In the genomic region with DNA sequence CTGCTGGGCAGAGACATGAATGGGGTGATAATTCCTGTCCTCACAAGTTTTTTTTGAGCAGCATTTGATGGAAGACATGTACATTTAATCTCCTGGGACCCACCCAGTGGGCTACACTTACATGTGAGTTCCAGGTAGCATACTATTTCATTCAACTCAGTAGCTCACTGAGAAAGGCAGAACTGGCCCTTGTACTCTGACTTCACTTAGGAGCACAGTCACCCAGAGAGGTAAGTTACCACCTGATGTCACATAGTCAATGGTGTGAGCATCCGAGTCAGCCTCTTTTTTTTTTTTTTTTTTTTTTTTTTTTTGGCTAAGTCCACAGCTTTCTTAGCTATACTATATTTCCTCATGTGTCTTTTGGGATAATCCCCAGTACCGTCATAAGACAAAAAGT, we compare ENCODE assay signal across 36 cellular contexts.
"Had no signal": no experiment of that assay in that cellular context is flagged by ENCODE, and none has a peak within 500 bp of the region (broad histone marks: within the 10 kb centered on the region; RNA-seq: fewer than 3 reads in every experiment).

No MANE protein-coding gene starts in this region.

- H3K9me3 Mint-ChIP-seq: activated B cell treated with CpG ODN at 0.5 μM for 24 hours; activated CD4-positive, alpha-beta memory T cell treated with anti-CD3 and anti-CD28 coated beads for 36 hours; activated CD8-positive, alpha-beta T cell treated with anti-CD3 and anti-CD28 coated beads for 36 hours; activated naive CD4-positive, alpha-beta T cell treated with anti-CD3 and anti-CD28 coated beads for 36 hours; activated naive CD4-positive, alpha-beta T cell treated with anti-CD3 and anti-CD28 coated beads, Interleukin-2, amount 50 U/mL, for 72 hours; activated naive CD8-positive, alpha-beta T cell treated with anti-CD3 and anti-CD28 coated beads for 36 hours; activated T-cell treated with anti-CD3 and anti-CD28 coated beads, Interleukin-2, amount 50 U/mL, for 4 hours; activated T-helper 17 cell treated with anti-CD3 and anti-CD28 coated beads, Interleukin-2, amount 50 U/mL, for 72 hours; central memory CD8-positive, alpha-beta T cell; T-helper 1 cell treated with Interleukin-12 subunit alpha and Interleukin-12 subunit beta and Interleukin-4 antibody, amounts not matched to agents 30 μg/mL and 1 μg/mL, for 36 hours; T-helper 2 cell treated with Interferon-gamma antibody and Interleukin-4, amounts not matched to agents 5 μg/mL and 100 μg/mL, for 36 hours had no signal

- H3K36me3 Mint-ChIP-seq: activated CD4-positive, alpha-beta memory T cell treated with anti-CD3 and anti-CD28 coated beads for 36 hours; activated naive CD4-positive, alpha-beta T cell treated with anti-CD3 and anti-CD28 coated beads, Interleukin-2, amount 50 U/mL, for 72 hours; activated naive CD8-positive, alpha-beta T cell treated with anti-CD3 and anti-CD28 coated beads for 36 hours had no signal

- DNase-seq: activated B cell treated with CpG ODN at 0.5 μM for 24 hours; activated CD4-positive, alpha-beta memory T cell treated with anti-CD3 and anti-CD28 coated beads for 36 hours; activated CD4-positive, alpha-beta T cell treated with anti-CD3 and anti-CD28 coated beads for 4 hours; activated CD4-positive, alpha-beta T cell treated with anti-CD3 and anti-CD28 coated beads, Interleukin-2, amount 10 ng/mL, durations not matched to agents 24 days and 14 days; activated CD4-positive, alpha-beta T cell treated with anti-CD3 and anti-CD28 coated beads, Interleukin-2, amount 50 U/mL, for 1 hour; activated CD4-positive, alpha-beta T cell treated with anti-CD3 and anti-CD28 coated beads, Interleukin-2, amount 50 U/mL, for 4 hours; activated CD4-positive, CD25-positive, alpha-beta regulatory T cell treated with anti-CD3 and anti-CD28 coated beads, Interleukin-2, amount 50 U/mL, for 72 hours; activated CD8-positive, alpha-beta memory T cell treated with anti-CD3 and anti-CD28 coated beads, Interleukin-2, amount 50 U/mL, for 4 hours; activated CD8-positive, alpha-beta T cell treated with anti-CD3 and anti-CD28 coated beads for 36 hours; activated effector memory CD4-positive, alpha-beta T cell treated with anti-CD3 and anti-CD28 coated beads, Interleukin-2, amount 50 U/mL, for 16 hours; activated gamma-delta T cell treated with Interleukin-2 at 50 U/mL for 16 hours; activated naive CD4-positive, alpha-beta T cell; activated naive CD4-positive, alpha-beta T cell treated with anti-CD3 and anti-CD28 coated beads for 36 hours; activated naive CD4-positive, alpha-beta T cell treated with anti-CD3 and anti-CD28 coated beads, Interleukin-2, amount 50 U/mL, for 16 hours; activated naive CD8-positive, alpha-beta T cell treated with anti-CD3 and anti-CD28 coated beads for 36 hours; activated T-cell treated with anti-CD3 and anti-CD28 coated beads for 4 hours; activated T-cell treated with anti-CD3 and anti-CD28 coated beads, Interleukin-2, amount 50 U/mL, for 1 hour; activated T-cell treated with anti-CD3 and anti-CD28 coated beads, Interleukin-2, amount 50 U/mL, for 4 hours; adrenal gland; amniotic stem cell; aorta; body of pancreas; brain microvascular endothelial cell; caudate nucleus; cerebellar nuclear complex; T-helper 1 cell; T-helper 2 cell; T-helper 9 cell had no signal

- H3K4me1 Mint-ChIP-seq: activated B cell treated with CpG ODN at 0.5 μM for 24 hours; activated T-helper 17 cell treated with anti-CD3 and anti-CD28 coated beads, Interleukin-2, amount 50 U/mL, for 72 hours; central memory CD8-positive, alpha-beta T cell had no signal

- H3K27ac Mint-ChIP-seq: activated B cell treated with CpG ODN at 0.5 μM for 24 hours; activated CD4-positive, alpha-beta memory T cell treated with anti-CD3 and anti-CD28 coated beads for 36 hours; activated CD4-positive, alpha-beta T cell treated with anti-CD3 and anti-CD28 coated beads, Interleukin-2, amount 10 ng/mL, durations not matched to agents 24 days and 14 days; activated CD8-positive, alpha-beta T cell treated with anti-CD3 and anti-CD28 coated beads for 36 hours; activated naive CD4-positive, alpha-beta T cell treated with anti-CD3 and anti-CD28 coated beads for 36 hours; activated naive CD4-positive, alpha-beta T cell treated with anti-CD3 and anti-CD28 coated beads, Interleukin-2, amount 50 U/mL, for 72 hours; activated naive CD8-positive, alpha-beta T cell treated with anti-CD3 and anti-CD28 coated beads for 36 hours; activated T-helper 1 cell treated with anti-CD3 and anti-CD28 coated beads, Interleukin-12 subunit alpha, Interleukin-12 subunit beta, Interleukin-2, Interleukin-4 antibody, amounts not matched to agents 30 ng/mL and 10 ng/mL and 1 ng/mL, durations not matched to agents 14 hours and 24 hours and 36 hours; activated T-helper 17 cell treated with anti-CD3 and anti-CD28 coated beads, Interleukin-2, amount 50 U/mL, for 72 hours; T-helper 1 cell treated with Interleukin-12 subunit alpha and Interleukin-12 subunit beta and Interleukin-4 antibody, amounts not matched to agents 30 μg/mL and 1 μg/mL, for 36 hours; T-helper 2 cell treated with Interferon-gamma antibody and Interleukin-4, amounts not matched to agents 5 μg/mL and 100 μg/mL, for 36 hours had no signal

- H3K27me3 Mint-ChIP-seq: central memory CD8-positive, alpha-beta T cell had no signal

- H3K4me3 ChIP-seq: adrenal gland, body of pancreas, breast epithelium, cardiac muscle cell had no signal

- H3K4me3 Mint-ChIP-seq: activated B cell treated with CpG ODN at 0.5 μM for 24 hours; activated CD4-positive, alpha-beta memory T cell treated with anti-CD3 and anti-CD28 coated beads for 36 hours; activated CD4-positive, alpha-beta T cell treated with anti-CD3 and anti-CD28 coated beads, Interleukin-2, amount 10 ng/mL, durations not matched to agents 24 days and 14 days; activated CD8-positive, alpha-beta T cell treated with anti-CD3 and anti-CD28 coated beads for 36 hours; activated naive CD4-positive, alpha-beta T cell treated with anti-CD3 and anti-CD28 coated beads for 36 hours; activated naive CD8-positive, alpha-beta T cell treated with anti-CD3 and anti-CD28 coated beads for 36 hours; activated T-cell treated with anti-CD3 and anti-CD28 coated beads, Interleukin-2, amount 50 U/mL, for 4 hours; activated T-helper 1 cell treated with anti-CD3 and anti-CD28 coated beads, Interleukin-12 subunit alpha, Interleukin-12 subunit beta, Interleukin-2, Interleukin-4 antibody, amounts not matched to agents 30 ng/mL and 10 ng/mL and 1 ng/mL, durations not matched to agents 14 hours and 24 hours and 36 hours; activated T-helper 17 cell treated with anti-CD3 and anti-CD28 coated beads, Interleukin-2, amount 50 U/mL, for 72 hours; central memory CD8-positive, alpha-beta T cell; T-helper 1 cell treated with Interleukin-12 subunit alpha and Interleukin-12 subunit beta and Interleukin-4 antibody, amounts not matched to agents 30 μg/mL and 1 μg/mL, for 36 hours; T-helper 2 cell treated with Interferon-gamma antibody and Interleukin-4, amounts not matched to agents 5 μg/mL and 100 μg/mL, for 36 hours had no signal

- ATAC-seq: activated CD8-positive, alpha-beta T cell treated with anti-CD3 and anti-CD28 coated beads for 36 hours; activated naive CD4-positive, alpha-beta T cell treated with anti-CD3 and anti-CD28 coated beads, Interleukin-2, amount 50 U/mL, for 72 hours; activated T-cell treated with anti-CD3 and anti-CD28 coated beads, Interleukin-2, amount 50 U/mL, for 4 hours; activated T-helper 17 cell treated with anti-CD3 and anti-CD28 coated beads, Interleukin-2, amount 50 U/mL, for 72 hours; body of pancreas had no signal
